ENCODE assay signal across 14 cellular contexts in genomic region chr12:59858508-59858907, GRCh38.
"Had no signal": no experiment of that assay in that cellular context is flagged by ENCODE, and none has a peak within 500 bp of the region (broad histone marks: within the 10 kb centered on the region; RNA-seq: fewer than 3 reads in every experiment).

No MANE protein-coding gene starts in this region.

- H3K4me1 ChIP-seq: testis had no signal

- H3K9me3 ChIP-seq: testis had no signal

- DNase-seq: activated CD4-positive, alpha-beta T cell treated with anti-CD3 and anti-CD28 coated beads, Interleukin-2, amount 50 U/mL, for 1 hour; activated CD8-positive, alpha-beta memory T cell treated with anti-CD3 and anti-CD28 coated beads, Interleukin-2, amount 50 U/mL, for 4 hours; activated naive CD4-positive, alpha-beta T cell treated with anti-CD3 and anti-CD28 coated beads for 36 hours; activated T-cell treated with anti-CD3 and anti-CD28 coated beads, Interleukin-2, amount 50 U/mL, for 4 hours; anterior cingulate cortex; occipital lobe; stimulated activated naive CD8-positive, alpha-beta T cell treated with anti-CD3 and anti-CD28 coated beads, Interleukin-15, amount 100 ng/mL, for 72 hours; T-helper 2 cell; testis had no signal

- FAIRE-seq: TTC549 had no signal

- H3K4me3 ChIP-seq: coronary artery, testis had no signal

- H3K4me1 Mint-ChIP-seq: central memory CD8-positive, alpha-beta T cell; stimulated activated naive CD8-positive, alpha-beta T cell treated with anti-CD3 and anti-CD28 coated beads, Interleukin-15, amount 100 ng/mL, for 72 hours had no signal

- H3K27ac Mint-ChIP-seq: activated naive CD4-positive, alpha-beta T cell treated with anti-CD3 and anti-CD28 coated beads for 36 hours; mesothelial cell of epicardium; stimulated activated naive CD8-positive, alpha-beta T cell treated with anti-CD3 and anti-CD28 coated beads, Interleukin-15, amount 100 ng/mL, for 72 hours had no signal

- H3K36me3 Mint-ChIP-seq: mesothelial cell of epicardium had no signal

- H3K27ac ChIP-seq: coronary artery, testis had no signal

- H3K27me3 ChIP-seq: testis had no signal

- ATAC-seq: activated CD4-positive, CD25-positive, alpha-beta regulatory T cell treated with anti-CD3 and anti-CD28 coated beads, Interleukin-2, amount 50 U/mL, for 24 hours; activated T-cell treated with anti-CD3 and anti-CD28 coated beads, Interleukin-2, amount 50 U/mL, for 4 hours; stimulated activated naive CD8-positive, alpha-beta T cell treated with anti-CD3 and anti-CD28 coated beads, Interleukin-15, amount 100 ng/mL, for 72 hours had no signal

- H3K4me3 Mint-ChIP-seq: activated naive CD4-positive, alpha-beta T cell treated with anti-CD3 and anti-CD28 coated beads for 36 hours; activated T-cell treated with anti-CD3 and anti-CD28 coated beads, Interleukin-2, amount 50 U/mL, for 4 hours; central memory CD8-positive, alpha-beta T cell; mesothelial cell of epicardium; stimulated activated naive CD8-positive, alpha-beta T cell treated with anti-CD3 and anti-CD28 coated beads, Interleukin-15, amount 100 ng/mL, for 72 hours had no signal
